ENCODE assay signal across 10 cellular contexts in the genomic region with DNA sequence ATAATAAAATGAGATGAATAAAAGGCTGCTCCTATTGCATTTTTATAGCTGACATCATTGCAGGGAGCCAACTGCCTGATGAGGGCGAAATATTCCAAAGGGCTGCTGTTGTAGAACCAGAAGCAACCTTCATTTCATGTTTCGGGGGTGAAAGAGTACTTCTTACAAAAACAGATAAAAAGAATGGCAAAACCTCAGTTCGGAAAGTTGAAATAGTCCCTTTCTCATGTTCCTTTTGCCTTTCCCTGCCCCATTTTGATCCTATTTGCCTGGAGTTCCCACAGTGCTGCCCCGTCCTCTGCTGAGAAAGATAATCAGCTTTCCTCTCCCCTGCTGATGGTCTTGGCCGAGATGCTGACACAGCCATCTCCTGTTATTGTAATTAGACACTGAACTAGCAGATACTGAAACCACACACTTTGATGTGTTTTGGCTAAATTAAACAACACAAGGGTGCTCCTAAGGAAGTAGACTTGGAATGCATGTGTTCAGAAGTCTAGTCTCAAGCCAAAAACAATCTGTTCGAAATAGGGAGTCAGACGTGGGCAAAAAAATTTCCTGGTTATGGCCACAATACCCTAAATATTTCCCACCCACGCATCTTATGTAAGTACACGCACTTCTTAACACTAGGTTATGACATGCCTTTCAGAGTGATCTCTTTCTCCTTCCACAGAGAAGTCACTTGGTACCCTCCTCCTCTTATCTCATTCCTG.
DNase-seq lines count a peak whose midpoint lies in the region; ATAC-seq and TF ChIP-seq lines count a peak whose summit lies in the region.
"Had no signal": no experiment of that assay in that cellular context is flagged by ENCODE, and none has a peak within 500 bp of the region (broad histone marks: within the 10 kb centered on the region; RNA-seq: fewer than 3 reads in every experiment).

No MANE protein-coding gene starts in this region.

- H3K4me3 ChIP-seq in MM.1S (ENCODE audit: low read length) (peak overlapping the region; percentile 46), mesendoderm (ENCODE audit: low read length) (no peak overlapping the region)
- H3K4me3 ChIP-seq: SJCRH30 had no signal

- no peak overlapping the region for H3K4ac ChIP-seq in mesendoderm (ENCODE audit: low read depth, low read length)

- TF ChIP-seq CTCF in MM.1S (IDR thresholded peaks at IDR 0.05; ENCODE audit: low read length) = no peak; the same call in 1 of the 2 replicates

- H3K4me1 ChIP-seq in MM.1S (ENCODE audit: low read length) (peaks cover 10% of the 10 kb centered on the region), mesendoderm (ENCODE audit: control insufficient read depth, low read depth, low read length) (peaks cover 11% of the 10 kb centered on the region)

- H4K8ac ChIP-seq in mesendoderm (ENCODE audit: low read depth, low read length) = no peak overlapping the region

- H4K20me1 ChIP-seq in MM.1S (ENCODE audit: insufficient read depth, low read length) = no peaks in the 10 kb centered on the region

- peaks cover 5% of the 10 kb centered on the region; the same call in 1 of the 2 replicates for H3F3A ChIP-seq in MM.1S (ENCODE audit: insufficient read depth, low read length)

- H3K79me2 ChIP-seq in MM.1S (ENCODE audit: low read length) (no peaks in the 10 kb centered on the region), mesendoderm (ENCODE audit: control insufficient read depth, insufficient read depth, low read length) (no peaks in the 10 kb centered on the region)

- peak; percentile 44 for DNase-seq in AG08395 (ENCODE audit: low spot score)
- peak; percentile 78 for DNase-seq in MM.1S
- DNase-seq in cerebellar cortex (ENCODE audit: low spot score) = peak; percentile 93
- peak; percentile 56 for DNase-seq in mesendoderm
- DNase-seq in NCI-H345 treated with DMSO at 0.1 percent for 48 hours (lab: John Stamatoyannopoulos, UW; ENCODE audit: unreplicated experiment) = no peak
- no peak for DNase-seq in cortex of kidney (lab: John Stamatoyannopoulos, UW)
- no peak for DNase-seq in activated CD4-positive, alpha-beta T cell treated with anti-CD3 and anti-CD28 coated beads for 1 hour
- DNase-seq: activated naive CD4-positive, alpha-beta T cell had no signal

- H3K36me3 ChIP-seq in MM.1S (replicated peaks; ENCODE audit: insufficient read depth, low read length) (no peaks in the 10 kb centered on the region), mesendoderm (ENCODE audit: control insufficient read depth, insufficient read depth, low read length) (no peaks in the 10 kb centered on the region)
- H3K36me3 ChIP-seq: SJCRH30 had no signal

- H3K9ac ChIP-seq in MM.1S (ENCODE audit: low read length) (peak overlapping the region; percentile 54), mesendoderm (ENCODE audit: low read length) (no peak overlapping the region)

- no peak overlapping the region for H3K18ac ChIP-seq in mesendoderm (ENCODE audit: low read length)

- H3K23ac ChIP-seq in mesendoderm (ENCODE audit: low read length) = no peak overlapping the region

- H3K9me2 ChIP-seq in MM.1S (replicated peaks; ENCODE audit: insufficient read depth, low read length) = no peaks in the 10 kb centered on the region

- no peaks in the 10 kb centered on the region for H3K9me3 ChIP-seq in MM.1S (replicated peaks; ENCODE audit: insufficient read depth, low read length)
- H3K9me3 ChIP-seq: SJCRH30 had no signal

- H3K79me1 ChIP-seq in mesendoderm (ENCODE audit: low read length) = no peaks in the 10 kb centered on the region

- no peak overlapping the region for H3K56ac ChIP-seq in mesendoderm (ENCODE audit: low read length)

- H3K27ac ChIP-seq in MM.1S (ENCODE audit: low read length) (peak overlapping the region; percentile 56; the same call in 1 of the 2 replicates), mesendoderm (ENCODE audit: low read depth, low read length) (no peak overlapping the region)
- H3K27ac ChIP-seq: SJCRH30 had no signal

- no peak overlapping the region for H2AK5ac ChIP-seq in mesendoderm (ENCODE audit: low read length)

- H3K4me2 ChIP-seq in MM.1S (ENCODE audit: low read depth, low read length) (peak overlapping the region; percentile 64), mesendoderm (ENCODE audit: low read length) (no peak overlapping the region)

- H3K27me3 ChIP-seq in MM.1S (replicated peaks; ENCODE audit: insufficient read depth, low read length) (no peaks in the 10 kb centered on the region), mesendoderm (ENCODE audit: insufficient read depth, low read length, poor library complexity) (no peaks in the 10 kb centered on the region)
- H3K27me3 ChIP-seq: SJCRH30 had no signal

- WGBS in mesendoderm (ENCODE audit: extremely low coverage, insufficient coverage, low lambda C conversion rate) = no CpG with 5 or more reads among the region's 9 CpGs

- no peak overlapping the region for H2BK5ac ChIP-seq in mesendoderm (ENCODE audit: low read length)

- peak overlapping the region; percentile 60 for H2AFZ ChIP-seq in MM.1S (ENCODE audit: low read length)

- H4K5ac ChIP-seq in mesendoderm (ENCODE audit: low read length) = no peak overlapping the region

- peak overlapping the region; percentile 36 for H2BK15ac ChIP-seq in mesendoderm (replicated peaks; ENCODE audit: low read depth)

- no peak for ATAC-seq in GM19324 (IDR thresholded peaks at IDR 0.05; ENCODE audit: low FRiP score, unreplicated experiment)

- no peak overlapping the region for H2BK120ac ChIP-seq in mesendoderm (ENCODE audit: low read depth, low read length)

Comparison
In these comparisons a context has a peak if more than half of its experiments do, and no peak if none do; other contexts are left out.
1. DNase-seq: peak in AG08395 (single experiment), MM.1S (single experiment), cerebellar cortex (single experiment) and mesendoderm (single experiment); none in NCI-H345 treated with DMSO at 0.1 percent for 48 hours (single experiment), cortex of kidney (single experiment) and activated CD4-positive, alpha-beta T cell treated with anti-CD3 and anti-CD28 coated beads for 1 hour (single experiment).